Comparison of ENCODE assay signal across 8 cellular contexts in the genomic region with DNA sequence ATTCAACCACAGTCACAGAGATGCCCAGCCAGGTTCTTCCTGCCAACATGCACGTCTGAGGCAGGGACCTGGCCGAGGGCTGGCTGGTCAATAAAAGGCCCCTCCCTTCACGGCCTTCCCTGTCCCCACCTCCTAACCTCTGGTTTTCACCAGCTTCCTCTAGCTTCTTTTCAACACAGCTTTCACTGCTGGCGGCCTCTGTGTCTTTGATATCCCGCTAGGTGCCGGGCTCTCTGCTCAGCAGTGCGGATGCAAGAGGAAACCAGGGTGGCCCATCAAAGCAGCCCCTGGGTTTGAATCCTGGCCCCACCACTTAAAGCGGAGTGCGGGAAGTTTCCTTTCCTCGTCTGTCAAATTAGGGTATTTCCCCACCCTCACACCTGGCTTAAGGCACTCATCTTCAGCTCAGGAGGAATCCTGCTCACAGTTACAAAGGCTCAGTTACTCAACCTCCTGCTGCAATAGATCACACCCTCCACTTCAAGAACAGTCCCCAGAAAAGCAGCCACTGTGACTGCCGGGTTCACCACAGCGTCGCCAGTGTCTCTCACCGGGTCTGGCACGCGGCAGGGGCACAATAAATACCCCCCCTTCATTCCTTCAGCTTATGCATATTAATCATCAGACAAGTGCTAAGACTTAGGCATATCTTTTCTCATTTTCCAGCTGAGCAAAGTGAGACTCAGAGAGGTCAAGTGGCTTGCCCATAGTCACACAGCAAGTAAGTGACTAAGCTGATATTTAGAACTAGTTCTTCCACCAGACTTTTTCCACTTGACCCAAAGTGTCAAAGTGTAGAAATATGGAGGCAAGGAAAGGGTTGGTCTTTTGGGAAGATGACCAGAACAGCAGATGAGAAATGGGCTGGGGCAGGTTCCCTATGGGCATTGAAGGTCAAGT. TPM values are rescaled to one million over a fixed set of nuclear protein-coding genes. Genes with fewer than 3 reads are reported as not detected.
DNase-seq lines count a peak whose midpoint lies in the region; ATAC-seq and TF ChIP-seq lines count a peak whose summit lies in the region.

No MANE protein-coding gene starts in this region.

- WGBS in esophagus, 2 donors: 28 to 35% methylated on average over 16 of the region's 16 CpGs

- DNase-seq in ELF-1 (ENCODE audit: low read depth, low spot score): peak; percentile 87
- DNase-seq in M059J (ENCODE audit: low read depth): peak; percentile 30
- peak; percentile 69 for DNase-seq in activated CD4-positive, alpha-beta T cell treated with anti-CD3 and anti-CD28 coated beads, Interleukin-2, amount 50 U/mL, for 1 hour
- DNase-seq in stimulated activated CD8-positive, alpha-beta memory T cell treated with anti-CD3 and anti-CD28 coated beads, Interleukin-12 subunit alpha, Interleukin-12 subunit beta, amount 100 ng/mL, for 4 hours (ENCODE audit: low read depth): peak; percentile 60
- no peak for DNase-seq in OCI-LY7 (ENCODE audit: low spot score)
- no peak for DNase-seq in AG20443 (ENCODE audit: low spot score)

- ATAC-seq in GM21737 (IDR thresholded peaks at IDR 0.05; ENCODE audit: unreplicated experiment): no peak

- no peaks in the 10 kb centered on the region for H3K9me3 ChIP-seq in esophagus (ENCODE audit: control insufficient read depth in 2 of 2, insufficient read depth in 1 of 2, low read depth in 1 of 2, low read length in 1 of 2)
- no peaks in the 10 kb centered on the region for H3K9me3 ChIP-seq in OCI-LY7 (ENCODE audit: low read length)

- H3K79me2 ChIP-seq in OCI-LY7 (ENCODE audit: insufficient read depth, low read depth, low read length): no peaks in the 10 kb centered on the region

- no TSS peak for BruUV-seq in OCI-LY7 (replicated peaks; lab: Mats Ljungman, UMichigan)

- H3K36me3 ChIP-seq in esophagus (ENCODE audit: control insufficient read depth in 2 of 2, insufficient read depth in 2 of 2, low read length in 1 of 2) (no peaks in the 10 kb centered on the region), OCI-LY7 (ENCODE audit: insufficient read depth, low read length) (no peaks in the 10 kb centered on the region)

- H3K9me2 ChIP-seq in OCI-LY7 (ENCODE audit: insufficient read depth, low read length): no peaks in the 10 kb centered on the region

- H3K4me2 ChIP-seq in OCI-LY7 (ENCODE audit: low read length): no peak overlapping the region

- no peak overlapping the region for H2AFZ ChIP-seq in OCI-LY7 (ENCODE audit: low read length)

- H3K4me1 ChIP-seq in esophagus (ENCODE audit: control insufficient read depth in 2 of 2, insufficient read depth in 2 of 2, low read length in 1 of 2) (peaks cover 2 to 7% of the 10 kb centered on the region in 2 donors), OCI-LY7 (ENCODE audit: insufficient read depth, low read length, poor library complexity, severe bottlenecking) (peaks cover 7% of the 10 kb centered on the region)

- no peaks in the 10 kb centered on the region for H4K20me1 ChIP-seq in OCI-LY7 (ENCODE audit: insufficient read depth, low read length)

- H3K27ac ChIP-seq in esophagus (ENCODE audit: low read depth in 2 of 2, low read length in 1 of 2) (peak overlapping the region; percentile 16 to 74), OCI-LY7 (ENCODE audit: low read depth, low read length, poor library complexity, severe bottlenecking) (no peak overlapping the region)

- H3K4me3 ChIP-seq in esophagus (ENCODE audit: low read depth in 1 of 2, low read length in 2 of 2): no peak overlapping the region
- no peak overlapping the region for H3K4me3 ChIP-seq in OCI-LY7 (ENCODE audit: low read depth, low read length, poor library complexity, severe bottlenecking)

- CTCF ChIA-PET in OCI-LY7 (lab: Charles Lee; ENCODE audit: unreplicated experiment): no interaction called here

- intact Hi-C loops in OCI-LY7 (cut with micrococcal nuclease; ENCODE audit: unreplicated experiment): no loop called here

- H3K27me3 ChIP-seq in esophagus (ENCODE audit: control insufficient read depth in 1 of 2, insufficient read depth in 2 of 2, low read length in 2 of 2): no peaks in the 10 kb centered on the region

- TF ChIP-seq CTCF in OCI-LY7 (conservative IDR thresholded peaks at IDR 0.05; ENCODE audit: low read length): no peak

- POLR2A ChIA-PET in OCI-LY7 (lab: Charles Lee): interaction anchor here (0.5 kb wide), 1 partner anchor 684 kb away, joined by 3 read pairs; no protein-coding TSS in a partner anchor

RNA-seq across cellular contexts. Expression of a gene that starts 45.7 kb away (rescaled TPM):
- 8.3 and 16.7 TPM in 2 replicates for total RNA-seq in M059J (2014; rRNA removed; shearing (Covaris generic))
- 10 to 100 TPM; 53.5 to 81.8 TPM for polyA plus RNA-seq in esophagus
- 32.0 and 33.4 TPM in 2 replicates for total RNA-seq in OCI-LY7 (2014; rRNA removed; shearing (Covaris generic))
- total RNA-seq in OCI-LY7 (2022): 94.2 and 106 TPM in 2 replicates

RNA-seq across cellular contexts. Expression of a gene that starts 48.0 kb away (rescaled TPM):
- total RNA-seq in M059J (2014; rRNA removed; shearing (Covaris generic)): 151 and 320 TPM in 2 replicates
- 100 to 1,000 TPM; 107 to 114 TPM for polyA plus RNA-seq in esophagus
- total RNA-seq in OCI-LY7 (2014; rRNA removed; shearing (Covaris generic)): 112 and 133 TPM in 2 replicates
- 213 and 223 TPM in 2 replicates for total RNA-seq in OCI-LY7 (2022)

Comparison
In these comparisons a context has a peak if more than half of its experiments do, and no peak if none do; other contexts are left out.
1. DNase-seq: peak in ELF-1 (single experiment), M059J (single experiment), activated CD4-positive, alpha-beta T cell treated with anti-CD3 and anti-CD28 coated beads, Interleukin-2, amount 50 U/mL, for 1 hour (single experiment) and stimulated activated CD8-positive, alpha-beta memory T cell treated with anti-CD3 and anti-CD28 coated beads, Interleukin-12 subunit alpha, Interleukin-12 subunit beta, amount 100 ng/mL, for 4 hours (single experiment); none in OCI-LY7 (single experiment) and AG20443 (single experiment).